ENCODE assay signal across 10 cellular contexts in genomic region chr9:130446111-130446861, GRCh38. TPM values are rescaled to one million over a fixed set of nuclear protein-coding genes. Genes with fewer than 3 reads are reported as not detected.
DNase-seq lines count a peak whose midpoint lies in the region; ATAC-seq and TF ChIP-seq lines count a peak whose summit lies in the region.
"Had no signal": no experiment of that assay in that cellular context is flagged by ENCODE, and none has a peak within 500 bp of the region (broad histone marks: within the 10 kb centered on the region; RNA-seq: fewer than 3 reads in every experiment).

No MANE protein-coding gene starts in this region.

- POLR2A ChIA-PET in PC-9 (lab: Charles Lee; ENCODE audit: unreplicated experiment) = interaction anchor here (0.8 kb wide), 1 partner anchor 46 kb away, joined by 18 read pairs; no protein-coding TSS in a partner anchor

- no TSS peak for BruUV-seq in PC-9 (replicated peaks; lab: Mats Ljungman, UMichigan)

- intact Hi-C loops in PC-9 (cut with micrococcal nuclease; ENCODE audit: unreplicated experiment) = loop anchor here (5.0 kb wide), 2 partner anchors 204 to 319 kb away; no protein-coding TSS in a partner anchor

- no peak for TF ChIP-seq CTCF in PC-9 (conservative IDR thresholded peaks at IDR 0.05)
- TF ChIP-seq CTCF in epithelial cell of proximal tubule (conservative IDR thresholded peaks at IDR 0.05; ENCODE audit: low read depth, low read length) = no peak

- H3K4me2 ChIP-seq in PC-9 = peak overlapping the region; percentile 99
- H3K4me2 ChIP-seq: KMS-11 had no signal

- H4K20me1 ChIP-seq in PC-9 (ENCODE audit: insufficient read depth) = 0 out of 2 replicates have a peak, but pooled peaks cover 2% of the 10 kb centered on the region

- peaks cover 7% of the 10 kb centered on the region; the same call in 1 of the 2 replicates for H3K79me2 ChIP-seq in PC-9 (ENCODE audit: low read depth)

- CTCF ChIA-PET in PC-9 (lab: Charles Lee) = interaction anchor here (0.6 to 0.7 kb wide), 2 partner anchors 255 to 593 kb away, joined by 3 read pairs; no protein-coding TSS in a partner anchor

- peak overlapping the region; percentile 87 for H3K4me3 ChIP-seq in PC-9
- peak overlapping the region; percentile 60 for H3K4me3 ChIP-seq in epithelial cell of proximal tubule (ENCODE audit: low read depth, low read length)
- no peak overlapping the region for H3K4me3 ChIP-seq in mucosa of stomach (ENCODE audit: low read length)

- peaks cover 35% of the 10 kb centered on the region for H3K4me1 ChIP-seq in ES-I3 (ENCODE audit: insufficient read depth, low read length)
- peaks cover 34% of the 10 kb centered on the region for H3K4me1 ChIP-seq in PC-9 (replicated peaks; ENCODE audit: insufficient read depth)
- H3K4me1 ChIP-seq in mucosa of stomach (ENCODE audit: control insufficient read depth, insufficient read depth, low read length) = peaks cover 43% of the 10 kb centered on the region

- H3K36me3 ChIP-seq in ES-I3 (ENCODE audit: insufficient read depth, low read length) (no peaks in the 10 kb centered on the region), PC-9 (ENCODE audit: low read depth) (no peaks in the 10 kb centered on the region), mucosa of stomach (ENCODE audit: control insufficient read depth, insufficient read depth, low read length) (no peaks in the 10 kb centered on the region)
- H3K36me3 ChIP-seq: neutrophil had no signal

- ATAC-seq in HG03460 (IDR thresholded peaks at IDR 0.05; ENCODE audit: unreplicated experiment) = no peak

- no peaks in the 10 kb centered on the region for H3K9me2 ChIP-seq in PC-9 (ENCODE audit: insufficient read depth)

- H3K27me3 ChIP-seq in PC-9 (ENCODE audit: insufficient read depth, low read depth) (no peaks in the 10 kb centered on the region), mucosa of stomach (ENCODE audit: control insufficient read depth, insufficient read depth, low read length) (peaks cover 12% of the 10 kb centered on the region)

- H3K27ac ChIP-seq in PC-9 = no peak overlapping the region
- H3K27ac ChIP-seq: KMS-11, neutrophil had no signal

- H3K9me3 ChIP-seq in ES-I3 (ENCODE audit: control insufficient read depth, insufficient read depth, low read length) = peaks cover 9% of the 10 kb centered on the region; the same call in 1 of the 2 replicates
- no peaks in the 10 kb centered on the region for H3K9me3 ChIP-seq in PC-9 (ENCODE audit: insufficient read depth, low read depth)
- no peaks in the 10 kb centered on the region for H3K9me3 ChIP-seq in mucosa of stomach (ENCODE audit: control insufficient read depth, low read length)
- H3K9me3 ChIP-seq: neutrophil had no signal

- H3K9ac ChIP-seq in ES-I3 (ENCODE audit: low read depth, low read length) (peak overlapping the region; percentile 47; the same call in 1 of the 2 replicates), mucosa of stomach (ENCODE audit: low read length) (peak overlapping the region; percentile 28)
- H3K9ac ChIP-seq: KMS-11 had no signal

- DNase-seq in PC-9 (peak; percentile 53 to 64), epithelial cell of proximal tubule (ENCODE audit: low read depth) (no peak), NOMO-1 treated with DMSO at 0.1 percent for 48 hours (lab: John Stamatoyannopoulos, UW; ENCODE audit: unreplicated experiment) (no peak), COR-L47 (lab: John Stamatoyannopoulos, UW) (no peak), D341Med (ENCODE audit: low spot score) (no peak)

- H3F3A ChIP-seq in PC-9 (ENCODE audit: insufficient read depth, low read depth) = peaks cover 7% of the 10 kb centered on the region; the same call in 1 of the 2 replicates

- H2AFZ ChIP-seq in PC-9 = peak overlapping the region; percentile 86; the same call in 1 of the 2 replicates

RNA-seq across cellular contexts. Expression of gene ASS1, which starts 1.5 kb away (rescaled TPM):
- 255 and 371 TPM in 2 replicates for total RNA-seq in PC-9 (2021)
- total RNA-seq in epithelial cell of proximal tubule = 6.3 and 9.4 TPM in 2 replicates

Comparison
In these comparisons a context has a peak if more than half of its experiments do, and no peak if none do; other contexts are left out.
1. DNase-seq: peak in PC-9 (2 of 2); none in epithelial cell of proximal tubule (single experiment), NOMO-1 treated with DMSO at 0.1 percent for 48 hours (single experiment), COR-L47 (single experiment) and D341Med (single experiment).
2. RNA of gene ASS1, which starts 1.5 kb away (total RNA-seq): 255 to 371 TPM in PC-9; 6.3 to 9.4 TPM in epithelial cell of proximal tubule; every median in the first group is over 10 times any median in the second.